In the genomic region with DNA sequence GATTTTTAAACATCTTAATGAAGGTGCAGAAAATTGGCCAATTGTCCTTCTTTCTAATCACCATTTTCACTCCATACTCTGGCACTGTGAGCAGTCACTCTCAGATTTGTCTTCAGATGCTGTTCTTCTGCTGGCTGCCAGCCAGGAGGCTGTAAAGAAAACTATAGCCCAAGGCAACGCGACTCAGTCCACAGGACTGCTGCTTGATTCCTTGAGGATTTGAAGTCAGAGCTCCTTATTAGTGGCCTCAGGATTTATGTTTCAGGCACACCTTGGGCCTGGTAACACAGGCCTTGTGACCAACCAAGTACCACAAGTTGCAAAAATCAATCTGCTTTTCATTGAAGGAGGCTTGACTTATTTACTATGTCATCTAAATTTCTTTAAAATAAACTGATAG, we compare ENCODE assay signal across 14 cellular contexts.
DNase-seq lines count a peak whose midpoint lies in the region; ATAC-seq, FAIRE-seq and TF ChIP-seq lines count a peak whose summit lies in the region.
"Had no signal": no experiment of that assay in that cellular context is flagged by ENCODE, and none has a peak within 500 bp of the region (broad histone marks: within the 10 kb centered on the region; RNA-seq: fewer than 3 reads in every experiment).

No MANE protein-coding gene starts in this region.

- H3K9ac ChIP-seq in GM23248 (no peak overlapping the region), PC-3 (ENCODE audit: low read length) (no peak overlapping the region), H1 (replicated peaks in 1 of 4; ENCODE audit: extremely low read depth in 1 of 4, low read depth in 3 of 4, low read length in 3 of 4) (no peak overlapping the region), trophoblast cell (ENCODE audit: low read length) (no peak overlapping the region)

- no peak overlapping the region for H2BK5ac ChIP-seq in H1 (ENCODE audit: low read depth, low read length)
- no peak overlapping the region for H2BK5ac ChIP-seq in trophoblast cell (ENCODE audit: low read depth, low read length, poor library complexity)

- H3K4me1 ChIP-seq in GM23248 (ENCODE audit: insufficient read depth) (peaks cover 15% of the 10 kb centered on the region), PC-3 (ENCODE audit: insufficient read depth, low read length) (peaks cover 22% of the 10 kb centered on the region), H1 (replicated peaks in 1 of 4; ENCODE audit: control insufficient read depth in 3 of 4, insufficient read depth in 4 of 4, low read length in 3 of 4) (no peaks in the 10 kb centered on the region), trophoblast cell (ENCODE audit: control insufficient read depth in 1 of 2, insufficient read depth in 2 of 2, low read length in 2 of 2) (peaks cover 0 to 2% of the 10 kb centered on the region in 2 experiments), esophagus squamous epithelium (no peaks in the 10 kb centered on the region)
- H3K4me1 ChIP-seq: stomach had no signal

- TF ChIP-seq RAD21 in H1 (IDR thresholded peaks at IDR 0.05 in 1 of 2, conservative IDR thresholded peaks at IDR 0.05 in 1 of 2; ENCODE audit: low read depth in 2 of 2, low read length in 2 of 2): no peak

- H2BK20ac ChIP-seq in H1 (ENCODE audit: low read length): no peak overlapping the region

- no peak overlapping the region for H4K12ac ChIP-seq in trophoblast cell (ENCODE audit: low read depth, low read length)

- H3K79me2 ChIP-seq in GM23248 (ENCODE audit: insufficient read depth) (no peaks in the 10 kb centered on the region), PC-3 (ENCODE audit: low read length) (no peaks in the 10 kb centered on the region), H1 (ENCODE audit: control insufficient read depth in 1 of 2, insufficient read depth in 2 of 2, low read length in 2 of 2) (no peaks in the 10 kb centered on the region), trophoblast cell (ENCODE audit: control insufficient read depth, insufficient read depth, low read length, poor library complexity) (no peaks in the 10 kb centered on the region)

- intact Hi-C loops in PC-3 (cut with micrococcal nuclease) (no loop called here), posterior cingulate gyrus (cut with DNase I) (no loop called here), esophagus squamous epithelium (cut with DNase I) (no loop called here)

- 10 to 15% methylated on average over 2 of the region's 2 CpGs for WGBS in GM23248 (ENCODE audit: low coverage in 1 of 2, low lambda C conversion rate in 2 of 2, missing lambda C conversion rate in 2 of 2), 2 experiments
- WGBS in H1 (ENCODE audit: extremely low coverage in 1 of 2, insufficient coverage in 1 of 2, insufficient read length in 1 of 2, insufficient replicate concordance in 2 of 2, low coverage in 1 of 2, low lambda C conversion rate in 2 of 2, missing lambda C conversion rate in 1 of 2), 2 experiments: 90% methylated on average over 2 of the region's 2 CpGs; no CpG with 5 or more reads in 1 of the 2 experiments
- WGBS in trophoblast cell (ENCODE audit: extremely low coverage, insufficient coverage, insufficient read length): no CpG with 5 or more reads among the region's 2 CpGs
- 27 to 56% methylated on average over 2 of the region's 2 CpGs for WGBS in esophagus squamous epithelium, 2 donors

- no peak overlapping the region for H4K5ac ChIP-seq in H1 (ENCODE audit: insufficient read length, low read depth, low read length)

- in situ Hi-C loops in GM23248 (cut with MboI): no loop called here

- CTCF ChIA-PET in PC-3 (lab: Charles Lee): no interaction called here
- CTCF ChIA-PET in H1 (lab: Charles Lee; ENCODE audit: partially characterized antibody): no interaction called here

- H2BK120ac ChIP-seq in H1 (replicated peaks; ENCODE audit: low read depth, low read length) (no peak overlapping the region), trophoblast cell (ENCODE audit: insufficient read depth, low read length, poor library complexity) (no peak overlapping the region)

- H3K4me2 ChIP-seq in GM23248 (ENCODE audit: unreplicated experiment) (peak overlapping the region; percentile 68), PC-3 (ENCODE audit: low read length) (peak overlapping the region; percentile 47), H1 (ENCODE audit: insufficient read depth in 1 of 2, low read depth in 2 of 2, low read length in 2 of 2) (no peak overlapping the region), trophoblast cell (ENCODE audit: low read length) (no peak overlapping the region)

- H3K9me3 ChIP-seq in GM23248 (ENCODE audit: low read depth): no peaks in the 10 kb centered on the region
- no peaks in the 10 kb centered on the region for H3K9me3 ChIP-seq in PC-3 (ENCODE audit: low read length)
- H3K9me3 ChIP-seq in H1 (ENCODE audit: insufficient read depth in 2 of 2, low read depth in 1 of 2, low read length in 1 of 2): peaks cover 0 to 5% of the 10 kb centered on the region in 2 experiments; a peak in 1 of 4 replicates
- no peaks in the 10 kb centered on the region for H3K9me3 ChIP-seq in trophoblast cell (ENCODE audit: insufficient read depth, low read depth, low read length)
- peaks cover 0 to 5% (median 0%) of the 10 kb centered on the region in 3 donors for H3K9me3 ChIP-seq in esophagus squamous epithelium

- H3K4me3 ChIP-seq in GM23248: no peak overlapping the region
- no peak overlapping the region for H3K4me3 ChIP-seq in PC-3 (ENCODE audit: low read length)
- H3K4me3 ChIP-seq in H1 (ENCODE audit: extremely low read depth in 1 of 4, insufficient read depth in 2 of 4, low read depth in 3 of 4, low read length in 4 of 4): no peak overlapping the region
- H3K4me3 ChIP-seq in trophoblast cell (ENCODE audit: low read depth, low read length): no peak overlapping the region
- no peak overlapping the region for H3K4me3 ChIP-seq in esophagus squamous epithelium
- H3K4me3 ChIP-seq: stomach had no signal

- peak overlapping the region; percentile 59; the same call in 1 of the 2 replicates for H2AFZ ChIP-seq in GM23248
- 0 out of 2 replicates have a peak overlapping the region, but pooled peaks have one; percentile 32 for H2AFZ ChIP-seq in PC-3 (ENCODE audit: low read length)
- H2AFZ ChIP-seq in H1 (ENCODE audit: low read length): 0 out of 2 replicates have a peak overlapping the region, but pooled peaks have one; percentile 11
- H2AFZ ChIP-seq in trophoblast cell (ENCODE audit: insufficient read depth, low read length, poor library complexity): no peak overlapping the region

- no peak overlapping the region for H4K8ac ChIP-seq in H1 (ENCODE audit: extremely low read depth, insufficient read depth, low read length)
- no peak overlapping the region for H4K8ac ChIP-seq in trophoblast cell (ENCODE audit: low read depth, low read length)

- 0 out of 2 replicates have a peak overlapping the region, but pooled peaks have one; percentile 5 for H3K27ac ChIP-seq in GM23248
- H3K27ac ChIP-seq in PC-3 (ENCODE audit: low read length): no peak overlapping the region; the same call in 1 of the 2 replicates
- H3K27ac ChIP-seq in H1 (ENCODE audit: low read depth, low read length): no peak overlapping the region
- peak overlapping the region; percentile 53 for H3K27ac ChIP-seq in trophoblast cell (ENCODE audit: low read depth, low read length)
- H3K27ac ChIP-seq in esophagus squamous epithelium: no peak overlapping the region
- H3K27ac ChIP-seq: stomach had no signal

- H3K9me2 ChIP-seq in GM23248 (ENCODE audit: insufficient read depth) (no peaks in the 10 kb centered on the region), PC-3 (replicated peaks; ENCODE audit: low read length) (no peaks in the 10 kb centered on the region)

- DNase-seq in GM23248 (peak; percentile 52), PC-3 (peak; percentile 70), H1 (ENCODE audit: low read depth in 1 of 2, low spot score in 2 of 2) (peak in 1 of 2 experiments; percentile 19), trophoblast cell (peak; percentile 76 to 89), posterior cingulate gyrus (no peak), putamen (ENCODE audit: low spot score) (no peak), esophagus squamous epithelium (lab: John Stamatoyannopoulos, UW) (no peak)
- DNase-seq: activated naive CD4-positive, alpha-beta T cell treated with anti-CD3 and anti-CD28 coated beads, Interleukin-2, amount 50 U/mL, for 16 hours; KBM-7; NCI-H146; NCI-H748 treated with DMSO at 0.1 percent for 48 hours; stomach had no signal

- no TSS peak for BruUV-seq in PC-3 (replicated peaks; lab: Mats Ljungman, UMichigan)

- FAIRE-seq in H1 (lab: Jason Lieb, UNC): no peak
- FAIRE-seq: colon, islet of Langerhans had no signal

- no peak overlapping the region for H2AK5ac ChIP-seq in H1 (ENCODE audit: low read depth, low read length)
- no peak overlapping the region for H2AK5ac ChIP-seq in trophoblast cell (ENCODE audit: low read length)

- peak; percentile 53 for ATAC-seq in PC-3

- H2BK12ac ChIP-seq in H1 (ENCODE audit: low read depth, low read length) (no peak overlapping the region), trophoblast cell (ENCODE audit: low read length) (no peak overlapping the region)

- H3K23me2 ChIP-seq in H1 (ENCODE audit: low read depth, low read length): no peaks in the 10 kb centered on the region

- H3K27me3 ChIP-seq in GM23248 (replicated peaks; ENCODE audit: insufficient read depth) (no peaks in the 10 kb centered on the region), PC-3 (ENCODE audit: low read length) (no peaks in the 10 kb centered on the region), H1 (replicated peaks in 1 of 4; ENCODE audit: control insufficient read depth in 3 of 4, extremely low read depth in 1 of 4, insufficient read depth in 3 of 4, low read length in 3 of 4) (no peaks in the 10 kb centered on the region), trophoblast cell (ENCODE audit: insufficient read depth, low read length) (no peaks in the 10 kb centered on the region), esophagus squamous epithelium (no peaks in the 10 kb centered on the region)
- H3K27me3 ChIP-seq: stomach had no signal

- peaks cover 12% of the 10 kb centered on the region for H3F3A ChIP-seq in GM23248 (ENCODE audit: insufficient read depth)
- no peaks in the 10 kb centered on the region for H3F3A ChIP-seq in PC-3 (ENCODE audit: low read length, unreplicated experiment)

- H2BK15ac ChIP-seq in H1 (ENCODE audit: low read length): no peak overlapping the region

- H3K18ac ChIP-seq in H1 (ENCODE audit: extremely low read depth, low read length): no peak overlapping the region
- H3K18ac ChIP-seq in trophoblast cell (ENCODE audit: low read length): no peak overlapping the region

- TF ChIP-seq EP300 in H1 (IDR thresholded peaks at IDR 0.05; ENCODE audit: borderline replicate concordance in 1 of 2, low read depth in 2 of 2, low read length in 2 of 2): no peak

- TF ChIP-seq CTCF in PC-3 (conservative IDR thresholded peaks at IDR 0.05; ENCODE audit: low read depth, low read length) (no peak), H1 (IDR thresholded peaks at IDR 0.05; ENCODE audit: control extremely low read depth in 1 of 3, insufficient read depth in 1 of 3, low read depth in 1 of 3, low read length in 3 of 3) (no peak), esophagus squamous epithelium (IDR thresholded peaks at IDR 0.05) (no peak)

- H3K23ac ChIP-seq in H1 (ENCODE audit: insufficient read length): no peak overlapping the region
- no peak overlapping the region for H3K23ac ChIP-seq in trophoblast cell (ENCODE audit: low read length)

- TF ChIP-seq POLR2A in H1 (IDR thresholded peaks at IDR 0.05; ENCODE audit: control extremely low read depth in 1 of 2, low read depth in 2 of 2, low read length in 2 of 2) (no peak), esophagus squamous epithelium (IDR thresholded peaks at IDR 0.05) (no peak)

- H3K36me3 ChIP-seq in GM23248 (ENCODE audit: low read depth) (no peaks in the 10 kb centered on the region), PC-3 (ENCODE audit: low read depth, low read length) (no peaks in the 10 kb centered on the region), H1 (ENCODE audit: control insufficient read depth in 2 of 4, insufficient read depth in 4 of 4, low read length in 3 of 4) (no peaks in the 10 kb centered on the region), trophoblast cell (ENCODE audit: control insufficient read depth in 1 of 2, insufficient read depth in 2 of 2, low read length in 2 of 2) (no peaks in the 10 kb centered on the region), esophagus squamous epithelium (no peaks in the 10 kb centered on the region)
- H3K36me3 ChIP-seq: stomach had no signal

- POLR2A ChIA-PET in PC-3 (lab: Charles Lee; ENCODE audit: unreplicated experiment) (no interaction called here), H1 (lab: Charles Lee; ENCODE audit: partially characterized antibody) (no interaction called here)

- no peak overlapping the region for H4K91ac ChIP-seq in H1 (replicated peaks; ENCODE audit: insufficient read length, low read length)
- no peak overlapping the region for H4K91ac ChIP-seq in trophoblast cell (ENCODE audit: low read depth, low read length)

- H3K14ac ChIP-seq in H1 (ENCODE audit: insufficient read length): no peak overlapping the region
- no peak overlapping the region for H3K14ac ChIP-seq in trophoblast cell (ENCODE audit: low read length)

- H4K20me1 ChIP-seq in GM23248 (ENCODE audit: insufficient read depth) (no peaks in the 10 kb centered on the region), PC-3 (ENCODE audit: low read length) (no peaks in the 10 kb centered on the region), H1 (replicated peaks in 1 of 2; ENCODE audit: control insufficient read depth in 1 of 2, insufficient read depth in 2 of 2, low read length in 2 of 2) (no peaks in the 10 kb centered on the region)

- H3K4ac ChIP-seq in H1 (replicated peaks; ENCODE audit: insufficient read length, low read depth, low read length) (no peak overlapping the region), trophoblast cell (ENCODE audit: low read depth, low read length) (no peak overlapping the region)

- H3K79me1 ChIP-seq in H1 (ENCODE audit: low read depth, low read length): no peaks in the 10 kb centered on the region
- no peaks in the 10 kb centered on the region for H3K79me1 ChIP-seq in trophoblast cell (ENCODE audit: low read length)

- no peak overlapping the region for H3K56ac ChIP-seq in H1 (replicated peaks; ENCODE audit: insufficient read length, low read depth, low read length)

Comparison
In these comparisons a context has a peak if more than half of its experiments do, and no peak if none do; other contexts are left out.
1. DNase-seq: peak in GM23248 (single experiment), PC-3 (single experiment) and trophoblast cell (2 of 2); none in posterior cingulate gyrus (0 of 10), putamen (single experiment) and esophagus squamous epithelium (single experiment).
2. H3K27ac ChIP-seq: peak in GM23248 (single experiment) and trophoblast cell (single experiment); none in PC-3 (single experiment), H1 (single experiment) and esophagus squamous epithelium (0 of 4).
3. H3K4me2 ChIP-seq: peak in GM23248 (single experiment) and PC-3 (single experiment); none in H1 (0 of 2) and trophoblast cell (single experiment).